1 cellular context compared by ENCODE assay signal in the genomic region with DNA sequence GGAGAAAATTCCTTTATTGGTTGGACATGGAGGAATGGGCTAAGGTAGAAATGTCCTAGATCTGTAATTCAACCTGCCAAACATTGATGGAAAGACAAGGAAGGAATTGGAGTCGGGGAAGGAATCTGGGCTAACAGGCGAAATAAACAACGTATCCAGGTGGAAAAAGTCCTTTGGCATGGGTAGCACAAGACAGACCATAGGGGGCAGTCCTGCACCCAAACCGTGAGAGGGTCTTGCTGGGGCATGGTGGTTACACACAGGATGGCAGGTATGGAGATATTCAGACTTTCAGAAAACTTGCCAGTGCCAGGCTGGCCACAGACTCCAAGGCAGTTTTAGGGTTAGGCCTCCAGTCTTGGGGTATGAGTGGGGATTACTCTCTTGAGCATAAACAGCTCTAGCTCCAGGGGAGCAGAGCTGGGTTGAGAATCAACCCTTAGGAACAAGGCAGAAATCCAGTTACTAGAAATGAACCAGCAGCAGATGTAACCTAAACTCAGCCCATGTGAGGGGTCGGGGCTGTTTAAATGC.
TF ChIP-seq lines count a peak whose summit lies in the region.

No MANE protein-coding gene starts in this region.

TF ChIP-seq in IMR-90, 13 proteins besides CTCF, POLR2A, EP300 and RAD21:
- TF ChIP-seq, protein P1, sequence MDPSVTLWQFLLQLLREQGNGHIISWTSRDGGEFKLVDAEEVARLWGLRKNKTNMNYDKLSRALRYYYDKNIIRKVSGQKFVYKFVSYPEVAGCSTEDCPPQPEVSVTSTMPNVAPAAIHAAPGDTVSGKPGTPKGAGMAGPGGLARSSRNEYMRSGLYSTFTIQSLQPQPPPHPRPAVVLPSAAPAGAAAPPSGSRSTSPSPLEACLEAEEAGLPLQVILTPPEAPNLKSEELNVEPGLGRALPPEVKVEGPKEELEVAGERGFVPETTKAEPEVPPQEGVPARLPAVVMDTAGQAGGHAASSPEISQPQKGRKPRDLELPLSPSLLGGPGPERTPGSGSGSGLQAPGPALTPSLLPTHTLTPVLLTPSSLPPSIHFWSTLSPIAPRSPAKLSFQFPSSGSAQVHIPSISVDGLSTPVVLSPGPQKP (IDR thresholded peaks at IDR 0.05; ENCODE audit: borderline replicate concordance, low read depth, low read length) = no peak
- TF ChIP-seq RCOR1 (IDR thresholded peaks at IDR 0.05; ENCODE audit: insufficient replicate concordance, low read length) (no peak), FOS (IDR thresholded peaks at IDR 0.05; ENCODE audit: low read depth, low read length) (no peak), CEBPB (IDR thresholded peaks at IDR 0.05; ENCODE audit: low read depth, low read length) (no peak), BHLHE40 (IDR thresholded peaks at IDR 0.05; ENCODE audit: low read depth, low read length) (no peak), MAFK (IDR thresholded peaks at IDR 0.05; ENCODE audit: low read depth, low read length) (no peak), RFX5 (IDR thresholded peaks at IDR 0.05; ENCODE audit: low read depth, low read length) (no peak), NFE2L2 (IDR thresholded peaks at IDR 0.05; ENCODE audit: low read depth, low read length) (no peak), MAZ (IDR thresholded peaks at IDR 0.05; ENCODE audit: borderline replicate concordance, low read depth, low read length) (no peak), CHD1 (IDR thresholded peaks at IDR 0.05; ENCODE audit: low read depth, low read length) (no peak), MXI1 (IDR thresholded peaks at IDR 0.05; ENCODE audit: borderline replicate concordance, low read depth, low read length) (no peak), SMC3 (IDR thresholded peaks at IDR 0.05; ENCODE audit: low read depth, low read length) (no peak)
- TF ChIP-seq, protein P2, sequence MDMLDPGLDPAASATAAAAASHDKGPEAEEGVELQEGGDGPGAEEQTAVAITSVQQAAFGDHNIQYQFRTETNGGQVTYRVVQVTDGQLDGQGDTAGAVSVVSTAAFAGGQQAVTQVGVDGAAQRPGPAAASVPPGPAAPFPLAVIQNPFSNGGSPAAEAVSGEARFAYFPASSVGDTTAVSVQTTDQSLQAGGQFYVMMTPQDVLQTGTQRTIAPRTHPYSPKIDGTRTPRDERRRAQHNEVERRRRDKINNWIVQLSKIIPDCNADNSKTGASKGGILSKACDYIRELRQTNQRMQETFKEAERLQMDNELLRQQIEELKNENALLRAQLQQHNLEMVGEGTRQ (IDR thresholded peaks at IDR 0.05; ENCODE audit: low read depth, low read length) = no peak
TF ChIP-seq in IMR-90: peak in this region for 0.
